8 cellular contexts compared by ENCODE assay signal in genomic region chr1:33634806-33635205, GRCh38.
DNase-seq lines count a peak whose midpoint lies in the region; ATAC-seq and TF ChIP-seq lines count a peak whose summit lies in the region.

No MANE protein-coding gene starts in this region.

- DNase-seq in EL (peak; percentile 44), IMR-90 (peak; percentile 7), adrenal gland (peak in 6 of 7 donors; percentile 24 to 67 (median 55)), iPS-NIHi7 (ENCODE audit: extremely low spot score) (peak; percentile 74), tibial nerve (ENCODE audit: low spot score in 2 of 2) (peak in 1 of 2 donors; percentile 15), NCI-H1048 (lab: John Stamatoyannopoulos, UW) (no peak)
- DNase-seq in effector CD8-positive, alpha-beta T cell (lab: John Stamatoyannopoulos, UW), result no peak

- TF ChIP-seq CTCF in IMR-90 (conservative IDR thresholded peaks at IDR 0.05; ENCODE audit: low read depth, low read length), result peak; percentile 43
- peak; percentile 34 to 67 (median 54) for TF ChIP-seq CTCF in adrenal gland (IDR thresholded peaks at IDR 0.05)
- peak; percentile 35 to 57 (median 39) for TF ChIP-seq CTCF in tibial nerve (IDR thresholded peaks at IDR 0.05)

- no peaks in the 10 kb centered on the region for H4K20me1 ChIP-seq in IMR-90 (ENCODE audit: insufficient read depth, low read length)

- H2AK5ac ChIP-seq in IMR-90 (ENCODE audit: low read depth, low read length), result no peak overlapping the region

- H2BK5ac ChIP-seq in IMR-90 (ENCODE audit: low read depth, low read length, poor library complexity, severe bottlenecking), result no peak overlapping the region

- no peak overlapping the region for H2AK9ac ChIP-seq in IMR-90 (replicated peaks; ENCODE audit: low read depth, low read length, poor library complexity)

- POLR2A ChIA-PET in IMR-90 (lab: Charles Lee; ENCODE audit: unreplicated experiment), result no interaction called here

- no peak for TF ChIP-seq POLR2A in IMR-90 (IDR thresholded peaks at IDR 0.05; ENCODE audit: low read depth, low read length)
- TF ChIP-seq POLR2A in adrenal gland (IDR thresholded peaks at IDR 0.05), result no peak
- no peak for TF ChIP-seq POLR2A in tibial nerve (IDR thresholded peaks at IDR 0.05)

- H3K9me1 ChIP-seq in IMR-90 (ENCODE audit: insufficient read depth, low read length), result no peaks in the 10 kb centered on the region

- ATAC-seq in IMR-90 (ENCODE audit: low read depth) (peak; percentile 59; the same call in 1 of the 2 replicates), HG02981 (IDR thresholded peaks at IDR 0.05; ENCODE audit: unreplicated experiment) (no peak)

- TF ChIP-seq RAD21 in IMR-90 (IDR thresholded peaks at IDR 0.05; ENCODE audit: low read length), result no peak

- no peaks in the 10 kb centered on the region for H3K27me3 ChIP-seq in IMR-90 (ENCODE audit: control insufficient read depth, insufficient read depth, low read length)
- H3K27me3 ChIP-seq in adrenal gland, result no peaks in the 10 kb centered on the region
- H3K27me3 ChIP-seq in tibial nerve, result no peaks in the 10 kb centered on the region

- no peak overlapping the region for H3K18ac ChIP-seq in IMR-90 (ENCODE audit: low read depth, low read length)

- H3K9me3 ChIP-seq in IMR-90 (ENCODE audit: control insufficient read depth, insufficient read depth, low read length) (no peaks in the 10 kb centered on the region), adrenal gland (replicated peaks in 1 of 3) (no peaks in the 10 kb centered on the region), tibial nerve (no peaks in the 10 kb centered on the region)

- no peak overlapping the region for H3K4me3 ChIP-seq in IMR-90 (ENCODE audit: insufficient read depth, low read depth, low read length)
- H3K4me3 ChIP-seq in adrenal gland, result no peak overlapping the region
- H3K4me3 ChIP-seq in tibial nerve, result no peak overlapping the region

- H3K4ac ChIP-seq in IMR-90 (ENCODE audit: low read depth, low read length), result no peak overlapping the region

- H4K91ac ChIP-seq in IMR-90 (ENCODE audit: insufficient read depth, low read depth, low read length), result no peak overlapping the region

- TF ChIP-seq EP300 in tibial nerve (IDR thresholded peaks at IDR 0.05), result no peak

- no peak overlapping the region for H3K23ac ChIP-seq in IMR-90 (ENCODE audit: low read depth, low read length)

- no peak overlapping the region for H4K8ac ChIP-seq in IMR-90 (ENCODE audit: low read depth in 2 of 2, low read length in 2 of 2)

- CTCF ChIA-PET in IMR-90 (lab: Yijun Ruan, JAX), result no interaction called here

- H3K4me2 ChIP-seq in IMR-90 (ENCODE audit: low read depth, low read length), result no peak overlapping the region

- intact Hi-C loops in IMR-90 (cut with micrococcal nuclease) (no loop called here), adrenal gland (cut with DNase I) (loop anchor here in 1 of 2 donors (5.0 kb wide), 2 partner anchors 527 to 962 kb away; no protein-coding TSS in a partner anchor)

- dilution Hi-C loops in IMR-90 (cut with HindIII; ENCODE audit: low sequenced_read_pairs, unreplicated experiment), result no loop called here

- no peak overlapping the region for H3K9ac ChIP-seq in IMR-90 (ENCODE audit: low read depth, low read length)

- BruUV-seq in IMR-90 (replicated peaks; lab: Mats Ljungman, UMichigan), result no TSS peak

- H2BK120ac ChIP-seq in IMR-90 (ENCODE audit: low read depth, low read length), result no peak overlapping the region

- no peak overlapping the region for H3K56ac ChIP-seq in IMR-90 (ENCODE audit: extremely low read depth, insufficient read depth, low read length)

- in situ Hi-C loops in IMR-90 (cut with MboI; ENCODE audit: low sequenced_read_pairs), result loop anchor here (10.0 kb wide), 1 partner anchor 1110 kb away; no protein-coding TSS in a partner anchor

- H2BK15ac ChIP-seq in IMR-90 (ENCODE audit: low read depth, low read length), result no peak overlapping the region

- peak overlapping the region; percentile 75 for H2AFZ ChIP-seq in IMR-90 (replicated peaks; ENCODE audit: low read length, poor library complexity)

- no peaks in the 10 kb centered on the region for H3K36me3 ChIP-seq in IMR-90 (ENCODE audit: control insufficient read depth, insufficient read depth, low read length)
- no peaks in the 10 kb centered on the region for H3K36me3 ChIP-seq in adrenal gland (replicated peaks in 1 of 2)
- no peaks in the 10 kb centered on the region for H3K36me3 ChIP-seq in tibial nerve

- no CpG with 5 or more reads among the region's 9 CpGs for WGBS in IMR-90 (ENCODE audit: extremely low coverage in 2 of 2, insufficient read length in 1 of 2), 2 experiments
- 24 to 29% (median 27%) methylated on average over 9 of the region's 9 CpGs for WGBS in adrenal gland, 4 donors
- WGBS in tibial nerve, 2 donors, result 21 to 22% methylated on average over 9 of the region's 9 CpGs

- H3K4me1 ChIP-seq in IMR-90 (ENCODE audit: control insufficient read depth, insufficient read depth, low read length) (no peaks in the 10 kb centered on the region), adrenal gland (replicated peaks in 1 of 2) (no peaks in the 10 kb centered on the region), tibial nerve (peaks cover 0 to 8% (median 0%) of the 10 kb centered on the region in 4 donors)

- H4K5ac ChIP-seq in IMR-90 (ENCODE audit: low read depth, low read length), result no peak overlapping the region

- H3K14ac ChIP-seq in IMR-90 (replicated peaks; ENCODE audit: low read depth, low read length), result no peak overlapping the region

- H2BK20ac ChIP-seq in IMR-90 (ENCODE audit: low read depth, low read length), result no peak overlapping the region

- no peaks in the 10 kb centered on the region for H3K79me1 ChIP-seq in IMR-90 (ENCODE audit: low read depth in 1 of 2, low read length in 2 of 2)

- H3K27ac ChIP-seq in IMR-90 (ENCODE audit: insufficient read depth, low read length) (no peak overlapping the region), adrenal gland (no peak overlapping the region), tibial nerve (no peak overlapping the region)

TF ChIP-seq in IMR-90, 13 proteins besides CTCF, POLR2A, EP300 and RAD21:
- TF ChIP-seq MXI1 (IDR thresholded peaks at IDR 0.05; ENCODE audit: borderline replicate concordance, low read depth, low read length) (no peak), MAZ (IDR thresholded peaks at IDR 0.05; ENCODE audit: borderline replicate concordance, low read depth, low read length) (no peak), CEBPB (IDR thresholded peaks at IDR 0.05; ENCODE audit: low read depth, low read length) (no peak), RFX5 (IDR thresholded peaks at IDR 0.05; ENCODE audit: low read depth, low read length) (no peak)

Comparison
In these comparisons a context has a peak if more than half of its experiments do, and no peak if none do; other contexts are left out.
1. DNase-seq: peak in EL (single experiment), IMR-90 (single experiment), adrenal gland (6 of 7) and iPS-NIHi7 (single experiment); none in NCI-H1048 (single experiment) and effector CD8-positive, alpha-beta T cell (single experiment).
2. Peak in every context shown above with its lines, with median percentiles within 50 percentile points of each other: CTCF ChIP-seq.